In the genomic region with DNA sequence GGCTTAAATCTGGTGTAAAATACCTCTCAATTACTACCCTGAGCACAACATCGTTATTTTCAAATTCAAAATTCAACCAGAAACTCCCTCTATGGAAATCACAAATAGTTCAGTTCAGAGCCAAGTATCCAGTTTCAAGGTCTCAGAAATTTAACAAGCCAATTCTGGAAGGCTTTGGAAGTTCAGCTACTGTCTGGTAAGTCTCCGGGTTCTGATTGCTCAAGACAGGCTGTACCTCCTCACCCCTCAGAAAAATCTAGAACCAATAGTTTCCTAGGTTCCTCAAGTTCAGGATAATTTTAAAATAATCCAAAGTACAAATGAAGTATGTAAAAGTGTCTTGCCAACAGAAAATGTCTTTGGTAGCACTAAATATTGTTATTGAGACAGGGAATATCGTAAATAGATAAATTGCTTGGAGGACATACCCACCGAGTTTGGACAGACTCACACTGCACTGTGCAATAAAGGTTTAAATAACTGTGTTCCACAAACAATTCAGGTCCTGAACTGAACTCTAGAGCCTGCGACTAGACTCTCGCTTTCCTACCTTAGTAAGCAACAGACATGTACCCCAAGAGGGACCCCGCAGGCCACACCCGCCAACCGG, we compare ENCODE assay signal across 7 cellular contexts. TPM values are rescaled to one million over a fixed set of nuclear protein-coding genes. Genes with fewer than 3 reads are reported as not detected.
DNase-seq lines count a peak whose midpoint lies in the region; ATAC-seq, FAIRE-seq and TF ChIP-seq lines count a peak whose summit lies in the region.

No MANE protein-coding gene starts in this region.

- H2AFZ ChIP-seq in H9 (ENCODE audit: low read length) (no peak overlapping the region), SK-N-SH (ENCODE audit: low read depth) (peak overlapping the region; percentile 95)

- no peaks in the 10 kb centered on the region for H3K9me2 ChIP-seq in SK-N-SH

- H4K8ac ChIP-seq in H9 (replicated peaks; ENCODE audit: insufficient read length, low read depth, low read length): no peak overlapping the region

- H2AK5ac ChIP-seq in H9 (ENCODE audit: insufficient read length, low read length): no peak overlapping the region

- H2BK5ac ChIP-seq in H9 (ENCODE audit: insufficient read length, low read length): no peak overlapping the region

- H3K27ac Mint-ChIP-seq in H9: peak overlapping the region; percentile 90 to 97 (median 91)

- H3K4me1 ChIP-seq in H9 (ENCODE audit: insufficient read depth, low read length) (no peaks in the 10 kb centered on the region), SK-N-SH (ENCODE audit: control insufficient read depth in 1 of 2, insufficient read depth in 2 of 2, low read depth in 1 of 2, low read length in 1 of 2) (peaks cover 0 to 9% of the 10 kb centered on the region in 2 experiments; a peak in 2 of 4 replicates)

- H3T11ph ChIP-seq in H9 (ENCODE audit: low read length): no peak overlapping the region

- H3K4me3 ChIP-seq in SK-N-SH (ENCODE audit: low read depth in 2 of 2, low read length in 1 of 2) (peak overlapping the region; percentile 93 to 94), fibroblast of the aortic adventitia (ENCODE audit: low read depth, low read length) (peak overlapping the region; percentile 95), retinal pigment epithelial cell (ENCODE audit: low read length) (peak overlapping the region; percentile 94)

- peaks cover 7% of the 10 kb centered on the region for H3K79me1 ChIP-seq in H9 (ENCODE audit: insufficient read depth, low read depth, low read length, poor library complexity, severe bottlenecking)

- peaks cover 0 to 10% (median 6%) of the 10 kb centered on the region in 3 experiments; a peak in 4 of 7 replicates for H3K36me3 Mint-ChIP-seq in H9 (ENCODE audit: insufficient read depth in 1 of 3, low read depth in 3 of 3)

- no peak overlapping the region for H3K4ac ChIP-seq in H9 (ENCODE audit: low read depth, low read length)

- H3F3A ChIP-seq in SK-N-SH (replicated peaks; ENCODE audit: insufficient read depth): peaks cover 14% of the 10 kb centered on the region

- H3K4me2 ChIP-seq in H9 (ENCODE audit: insufficient read depth, insufficient read length, low read length) (peak overlapping the region; percentile 75), SK-N-SH (peak overlapping the region; percentile 86)

- H2BK120ac ChIP-seq in H9 (ENCODE audit: low read depth, low read length, poor library complexity, severe bottlenecking): no peak overlapping the region

- no peaks in the 10 kb centered on the region for H3K9me3 Mint-ChIP-seq in H9

- H3K9ac ChIP-seq in H9 (ENCODE audit: extremely low read depth, insufficient read length, low read length) (peak overlapping the region; percentile 72), SK-N-SH (peak overlapping the region; percentile 88)

- H3K36me3 ChIP-seq in SK-N-SH (replicated peaks in 1 of 2; ENCODE audit: control insufficient read depth in 1 of 2, insufficient read depth in 2 of 2, low read length in 1 of 2): peaks cover 0 to 5% of the 10 kb centered on the region in 2 experiments

- no peak for TF ChIP-seq EP300 in SK-N-SH (IDR thresholded peaks at IDR 0.05; ENCODE audit: borderline replicate concordance in 1 of 2, low read depth in 1 of 2, low read length in 1 of 2)

- H3K27ac ChIP-seq in H9 (ENCODE audit: insufficient read length, low read depth, low read length): peak overlapping the region; percentile 62
- peak overlapping the region; percentile 92 to 94 for H3K27ac ChIP-seq in SK-N-SH (ENCODE audit: low read depth in 2 of 2, low read length in 1 of 2)

- H3K9me3 ChIP-seq in H9 (ENCODE audit: control insufficient read depth, low read depth, low read length): no peaks in the 10 kb centered on the region
- no peaks in the 10 kb centered on the region for H3K9me3 ChIP-seq in SK-N-SH

- peak overlapping the region; percentile 83 for H3K18ac ChIP-seq in H9 (ENCODE audit: insufficient read length, low read depth, low read length)

- ATAC-seq in HG02973 (IDR thresholded peaks at IDR 0.05; ENCODE audit: unreplicated experiment) (no peak), GM19023 (IDR thresholded peaks at IDR 0.05; ENCODE audit: unreplicated experiment) (no peak)

- H3K79me2 ChIP-seq in H9 (ENCODE audit: insufficient read depth, low read length) (peaks cover 19% of the 10 kb centered on the region; the same call in 1 of the 2 replicates), SK-N-SH (ENCODE audit: insufficient read depth) (peaks cover 56% of the 10 kb centered on the region)

- DNase-seq in H9: no peak
- DNase-seq in SK-N-SH: no peak
- DNase-seq in fibroblast of the aortic adventitia (ENCODE audit: low read depth): peak; percentile 25
- no peak for DNase-seq in retinal pigment epithelial cell (ENCODE audit: low read depth)
- no peak for DNase-seq in urothelium cell line (ENCODE audit: low spot score)

- no peak overlapping the region for H3K56ac ChIP-seq in H9 (ENCODE audit: insufficient read length, low read depth, low read length)

- H3K27me3 ChIP-seq in H9 (ENCODE audit: insufficient read depth, low read length): no peaks in the 10 kb centered on the region
- H3K27me3 ChIP-seq in SK-N-SH (ENCODE audit: insufficient read depth): no peaks in the 10 kb centered on the region

- H2BK15ac ChIP-seq in H9 (ENCODE audit: low read depth, low read length): no peak overlapping the region

- no peak overlapping the region for H2BK12ac ChIP-seq in H9 (ENCODE audit: insufficient read length, low read depth, low read length)

- H2BK20ac ChIP-seq in H9 (ENCODE audit: low read depth, low read length, poor library complexity, severe bottlenecking): no peak overlapping the region

- no peak for FAIRE-seq in urothelium cell line (lab: Jason Lieb, UNC)

- H3K23me2 ChIP-seq in H9 (ENCODE audit: insufficient read length, low read depth, low read length, poor library complexity, severe bottlenecking): no peaks in the 10 kb centered on the region

- peak overlapping the region; percentile 93; the same call in 1 of the 2 replicates for H3K14ac ChIP-seq in H9 (ENCODE audit: insufficient read depth, low read length)

- H4K5ac ChIP-seq in H9 (ENCODE audit: insufficient read length, low read depth, low read length): no peak overlapping the region

- no CpG with 5 or more reads among the region's 9 CpGs for WGBS in H9 (ENCODE audit: extremely low coverage, insufficient read length, low lambda C conversion rate)
- WGBS in SK-N-SH (ENCODE audit: low lambda C conversion rate): 8% methylated on average over 9 of the region's 9 CpGs

- H4K20me1 ChIP-seq in H9 (ENCODE audit: control insufficient read depth, insufficient read depth, insufficient read length) (no peaks in the 10 kb centered on the region), SK-N-SH (ENCODE audit: insufficient read depth) (peaks cover 16% of the 10 kb centered on the region; the same call in 1 of the 2 replicates)

- peaks cover 23 to 24% of the 10 kb centered on the region in 2 experiments for H3K4me1 Mint-ChIP-seq in H9

- peak overlapping the region; percentile 93 for H3K4me3 Mint-ChIP-seq in H9

- H3K27me3 Mint-ChIP-seq in H9 (ENCODE audit: low read depth): peaks cover 9% of the 10 kb centered on the region

- no peak for TF ChIP-seq CTCF in H9 (conservative IDR thresholded peaks at IDR 0.05)
- no peak for TF ChIP-seq CTCF in SK-N-SH (IDR thresholded peaks at IDR 0.05)
- TF ChIP-seq CTCF in fibroblast of the aortic adventitia (IDR thresholded peaks at IDR 0.05; ENCODE audit: insufficient read depth, low read length): no peak
- no peak for TF ChIP-seq CTCF in retinal pigment epithelial cell (conservative IDR thresholded peaks at IDR 0.05; ENCODE audit: low read depth, low read length)

- TF ChIP-seq RAD21 in SK-N-SH (IDR thresholded peaks at IDR 0.05; ENCODE audit: low read length): no peak

- POLR2A ChIA-PET in SK-N-SH (lab: Yijun Ruan, JAX): interaction anchor here (1.2 kb wide), 2 partner anchors 15 to 22 kb away, joined by 3 to 5 read pairs; no protein-coding TSS in a partner anchor

- CTCF ChIA-PET in SK-N-SH (lab: Yijun Ruan, JAX): interaction anchor here (0.7 to 1.2 kb wide), 2 partner anchors 16 to 24 kb away, joined by 3 to 4 read pairs; no protein-coding TSS in a partner anchor

- no peak overlapping the region for H3K23ac ChIP-seq in H9 (ENCODE audit: insufficient read length, low read depth, low read length)

- H4K91ac ChIP-seq in H9 (ENCODE audit: insufficient read length, low read depth, low read length): no peak overlapping the region

TF ChIP-seq in SK-N-SH, 30 proteins besides CTCF, POLR2A, EP300 and RAD21:
- TF ChIP-seq FOXM1 (IDR thresholded peaks at IDR 0.05; ENCODE audit: low read depth) (0 out of 2 replicates have a peak, but pooled peaks have one; percentile 14), NFIC (IDR thresholded peaks at IDR 0.05; ENCODE audit: borderline replicate concordance) (no peak)

RNA-seq across cellular contexts. Expression of gene ATG5, which starts 0.7 kb away (rescaled TPM):
- total RNA-seq in H9 (2021): 36.7 and 37.2 TPM in 2 replicates
- 15.5 and 16.7 TPM in 2 replicates for polyA plus RNA-seq in SK-N-SH (2012; rRNA removed)
- polyA plus RNA-seq in SK-N-SH (2012; cell fraction: cytosol; rRNA removed): 22.0 and 27.8 TPM in 2 replicates
- 8.9 and 15.9 TPM in 2 replicates for polyA plus RNA-seq in SK-N-SH (2012; cell fraction: nucleus; rRNA removed)
- 31.0 and 45.4 TPM in 2 replicates for total RNA-seq in fibroblast of the aortic adventitia (ENCODE audit: low replicate concordance)

RNA-seq across cellular contexts. Expression of gene CRYBG1, which starts 35.7 kb away (rescaled TPM):
- 5.6 and 5.7 TPM in 2 replicates for total RNA-seq in H9 (2021)
- polyA plus RNA-seq in SK-N-SH (2012; rRNA removed): 13.8 and 14.9 TPM in 2 replicates
- 16.2 and 16.7 TPM in 2 replicates for polyA plus RNA-seq in SK-N-SH (2012; cell fraction: cytosol; rRNA removed)
- polyA plus RNA-seq in SK-N-SH (2012; cell fraction: nucleus; rRNA removed): 24.5 and 36.9 TPM in 2 replicates
- total RNA-seq in fibroblast of the aortic adventitia (ENCODE audit: low replicate concordance): 19.3 and 105 TPM in 2 replicates
